In genomic region chr16:80526418-80527061, GRCh38 we compare ENCODE assay signal across 9 cellular contexts. TPM values are rescaled to one million over a fixed set of nuclear protein-coding genes. Genes with fewer than 3 reads are reported as not detected.
DNase-seq lines count a peak whose midpoint lies in the region; ATAC-seq, FAIRE-seq and TF ChIP-seq lines count a peak whose summit lies in the region.
"Had no signal": no experiment of that assay in that cellular context is flagged by ENCODE, and none has a peak within 500 bp of the region (broad histone marks: within the 10 kb centered on the region; RNA-seq: fewer than 3 reads in every experiment).

No MANE protein-coding gene starts in this region.

- no peak overlapping the region for H3K27ac ChIP-seq in kidney (ENCODE audit: low read depth in 2 of 2, low read length in 2 of 2)

- peaks cover 7% of the 10 kb centered on the region for H3K4me1 ChIP-seq in Loucy (ENCODE audit: insufficient read depth, low read length, poor library complexity, severe bottlenecking)
- H3K4me1 ChIP-seq in kidney (ENCODE audit: control insufficient read depth in 1 of 2, insufficient read depth in 1 of 2, low read depth in 1 of 2, low read length in 2 of 2), result peaks cover 0 to 2% of the 10 kb centered on the region in 2 donors

- peak overlapping the region; percentile 82 for H2AFZ ChIP-seq in Loucy (ENCODE audit: low read length)

- H3K4me3 ChIP-seq in Loucy (ENCODE audit: low read length, poor library complexity, severe bottlenecking) (peak overlapping the region; percentile 26), kidney (ENCODE audit: low read length in 2 of 2) (peak overlapping the region; percentile 19 to 20)

- H3K27ac Mint-ChIP-seq in brain, result no peak overlapping the region

- no peak overlapping the region for H3K4me3 Mint-ChIP-seq in brain
- H3K4me3 Mint-ChIP-seq: T-helper 1 cell treated with Interleukin-12 subunit alpha and Interleukin-12 subunit beta and Interleukin-4 antibody, amounts not matched to agents 30 μg/mL and 1 μg/mL, for 36 hours had no signal

- H4K20me1 ChIP-seq in Loucy (ENCODE audit: insufficient read depth, low read length, poor library complexity, severe bottlenecking), result no peaks in the 10 kb centered on the region

- H3K79me2 ChIP-seq in Loucy (ENCODE audit: insufficient read depth, low read length), result no peaks in the 10 kb centered on the region

- H3K36me3 ChIP-seq in Loucy (ENCODE audit: insufficient read depth, low read length) (no peaks in the 10 kb centered on the region), kidney (ENCODE audit: control insufficient read depth in 1 of 2, insufficient read depth in 2 of 2, low read length in 2 of 2) (no peaks in the 10 kb centered on the region)

- peak; percentile 67 for ATAC-seq in GM19372 (IDR thresholded peaks at IDR 0.05; ENCODE audit: low read depth, unreplicated experiment)

- peak; percentile 20 for DNase-seq in CMK (ENCODE audit: low read depth)
- DNase-seq in T-helper 22 cell (ENCODE audit: low read depth), result peak; percentile 11
- no peak for DNase-seq in kidney
- peak; percentile 50 for DNase-seq in stimulated activated CD4-positive, alpha-beta T cell treated with anti-CD3 and anti-CD28 coated beads, Interleukin-4, amount 100 ng/mL, for 1 hour
- no peak for DNase-seq in HuH-7.5 (ENCODE audit: low spot score)

- TF ChIP-seq CTCF in Loucy (conservative IDR thresholded peaks at IDR 0.05; ENCODE audit: low read length) (peak; percentile 87), brain (conservative IDR thresholded peaks at IDR 0.05) (peak; percentile 90 to 93), kidney (IDR thresholded peaks at IDR 0.05; ENCODE audit: borderline replicate concordance, extremely low read depth, insufficient read depth) (peak; percentile 77)

- no peaks in the 10 kb centered on the region for H3K9me2 ChIP-seq in Loucy (replicated peaks; ENCODE audit: low read depth, low read length)

- H3K9ac ChIP-seq in Loucy (ENCODE audit: low read depth, low read length, poor library complexity, severe bottlenecking) (no peak overlapping the region), kidney (ENCODE audit: low read length in 2 of 2) (no peak overlapping the region)

- H3K27me3 Mint-ChIP-seq in brain, result peaks cover 17% of the 10 kb centered on the region

- intact Hi-C loops in kidney (cut with DNase I), result no loop called here

- no peaks in the 10 kb centered on the region for H3K4me1 Mint-ChIP-seq in brain

- no peaks in the 10 kb centered on the region for H3K36me3 Mint-ChIP-seq in brain

- peaks cover 0 to 4% (median 0%) of the 10 kb centered on the region in 5 experiments for H3K9me3 Mint-ChIP-seq in brain
- H3K9me3 Mint-ChIP-seq: T-helper 1 cell treated with Interleukin-12 subunit alpha and Interleukin-12 subunit beta and Interleukin-4 antibody, amounts not matched to agents 30 μg/mL and 1 μg/mL, for 36 hours had no signal

- H3K9me3 ChIP-seq in Loucy (ENCODE audit: insufficient read depth, low read depth, low read length), result no peaks in the 10 kb centered on the region
- no peaks in the 10 kb centered on the region for H3K9me3 ChIP-seq in kidney (ENCODE audit: control insufficient read depth in 1 of 2, low read length in 2 of 2)

- peak overlapping the region; percentile 41 for H3K4me2 ChIP-seq in Loucy (ENCODE audit: low read depth, low read length, poor library complexity, severe bottlenecking)

- no peaks in the 10 kb centered on the region for H3K27me3 ChIP-seq in Loucy (ENCODE audit: insufficient read depth, low read length, poor library complexity, severe bottlenecking)

- peak; percentile 95 for FAIRE-seq in kidney (lab: Jason Lieb, UNC)

- no peaks in the 10 kb centered on the region for H3F3A ChIP-seq in Loucy (ENCODE audit: low read depth)

RNA-seq across cellular contexts. Expression of gene DYNLRB2, which starts 14.3 kb away (rescaled TPM):
- polyA plus RNA-seq in brain (ENCODE audit: insufficient read depth, low read depth, low replicate concordance) (7.0 TPM), kidney (ENCODE audit: insufficient read depth, low read depth, low replicate concordance) (22.1 TPM)
- 2.7 TPM for total RNA-seq in kidney

Comparison
In these comparisons a context has a peak if more than half of its experiments do, and no peak if none do; other contexts are left out.
1. DNase-seq: peak in CMK (single experiment), T-helper 22 cell (single experiment) and stimulated activated CD4-positive, alpha-beta T cell treated with anti-CD3 and anti-CD28 coated beads, Interleukin-4, amount 100 ng/mL, for 1 hour (single experiment); none in kidney (single experiment) and HuH-7.5 (single experiment).
2. Peak in every context shown above with its lines, with median percentiles within 50 percentile points of each other: CTCF ChIP-seq.